In the genomic region with DNA sequence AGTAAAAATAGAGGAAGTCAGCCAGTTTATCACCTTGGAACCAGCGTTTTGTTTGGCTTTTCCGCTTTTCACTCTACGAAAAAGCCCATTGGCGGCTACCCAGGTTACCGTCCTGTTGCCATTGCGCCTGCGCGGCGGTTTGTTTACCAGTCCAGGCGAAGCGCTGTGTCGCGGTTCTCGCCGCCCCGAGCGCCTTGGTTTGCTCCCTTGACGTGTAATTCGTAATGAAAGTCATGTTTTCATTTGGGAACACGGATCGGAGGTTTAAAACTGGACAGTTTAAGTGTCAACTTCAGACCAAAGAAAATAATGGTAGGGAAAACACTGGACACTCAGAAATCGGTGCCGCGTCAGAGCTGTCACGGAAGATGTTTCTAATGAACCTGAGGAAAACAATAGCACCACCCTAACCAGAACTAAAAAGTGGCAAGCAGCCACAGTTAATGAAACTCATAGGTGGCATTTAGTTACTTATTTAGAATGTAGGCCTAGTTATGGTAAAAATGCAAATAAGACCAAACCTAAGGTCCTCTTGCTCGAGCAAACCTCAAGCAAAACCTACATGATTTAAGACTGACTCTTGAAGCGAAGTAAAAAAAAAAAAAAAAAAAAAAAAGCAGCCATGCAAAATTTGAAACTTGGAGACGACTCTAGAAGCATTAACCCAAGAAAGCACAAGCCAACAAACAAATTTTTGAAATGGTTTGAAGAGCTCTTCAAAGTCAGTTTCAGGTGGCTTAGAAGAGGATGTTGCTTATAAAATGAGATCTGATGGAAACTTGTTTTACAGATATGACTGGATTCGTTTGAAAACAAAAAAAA, we compare ENCODE assay signal across 8 cellular contexts. TPM values are rescaled to one million over a fixed set of nuclear protein-coding genes. Genes with fewer than 3 reads are reported as not detected.
DNase-seq lines count a peak whose midpoint lies in the region; ATAC-seq and TF ChIP-seq lines count a peak whose summit lies in the region.

No MANE protein-coding gene starts in this region.

- no peaks in the 10 kb centered on the region for H4K20me1 ChIP-seq in DND-41 (ENCODE audit: insufficient read depth, low read length)

- TF ChIP-seq EP300 in gastroesophageal sphincter (IDR thresholded peaks at IDR 0.05): no peak

- H3K27me3 ChIP-seq in DND-41 (ENCODE audit: insufficient read depth, low read length, poor library complexity) (no peaks in the 10 kb centered on the region), SJCRH30 (no peaks in the 10 kb centered on the region), gastroesophageal sphincter (no peaks in the 10 kb centered on the region), neutrophil (no peaks in the 10 kb centered on the region)

- H3K9me3 ChIP-seq in DND-41 (ENCODE audit: insufficient read depth, low read length, severe bottlenecking): no peaks in the 10 kb centered on the region
- no peaks in the 10 kb centered on the region for H3K9me3 ChIP-seq in SJCRH30 (replicated peaks)
- H3K9me3 ChIP-seq in gastroesophageal sphincter: no peaks in the 10 kb centered on the region
- H3K9me3 ChIP-seq in neutrophil: no peaks in the 10 kb centered on the region

- H2AFZ ChIP-seq in DND-41 (ENCODE audit: low read depth, low read length): peak overlapping the region; percentile 78

- peak in 1 of 2 donors; percentile 68 for TF ChIP-seq POLR2A in gastroesophageal sphincter (IDR thresholded peaks at IDR 0.05)

- no peaks in the 10 kb centered on the region for H3K79me2 ChIP-seq in DND-41 (ENCODE audit: insufficient read depth, low read length)

- H3K4me2 ChIP-seq in DND-41 (ENCODE audit: insufficient read depth, low read length): peak overlapping the region; percentile 64

- H3K4me1 ChIP-seq in DND-41 (ENCODE audit: insufficient read depth, low read length): peaks cover 17% of the 10 kb centered on the region
- no peaks in the 10 kb centered on the region; the same call in 1 of the 2 replicates for H3K4me1 ChIP-seq in SJCRH30
- H3K4me1 ChIP-seq in gastroesophageal sphincter: peaks cover 0 to 4% (median 0%) of the 10 kb centered on the region in 3 donors
- peaks cover 23 to 45% of the 10 kb centered on the region in 2 experiments for H3K4me1 ChIP-seq in neutrophil (ENCODE audit: control insufficient read depth in 1 of 2, insufficient read depth in 1 of 2, low read depth in 1 of 2, low read length in 1 of 2)

- H3K36me3 ChIP-seq in DND-41 (ENCODE audit: insufficient read depth, low read length) (no peaks in the 10 kb centered on the region), SJCRH30 (no peaks in the 10 kb centered on the region), gastroesophageal sphincter (no peaks in the 10 kb centered on the region), neutrophil (no peaks in the 10 kb centered on the region)

- peak overlapping the region; percentile 21 to 59; a peak in 3 of 4 replicates for H3K4me3 ChIP-seq in DND-41 (ENCODE audit: low read depth in 1 of 2, low read length in 2 of 2)
- peak overlapping the region; percentile 67 for H3K4me3 ChIP-seq in SJCRH30
- H3K4me3 ChIP-seq in gastroesophageal sphincter: peak overlapping the region; percentile 57 to 95
- peak overlapping the region; percentile 71 to 88 for H3K4me3 ChIP-seq in neutrophil (ENCODE audit: low read depth in 1 of 2, low read length in 1 of 2)

- DNase-seq in DND-41 (peak; percentile 82), GOT3 (lab: John Stamatoyannopoulos, UW) (peak; percentile 56), LHCN-M2 (ENCODE audit: low read depth) (peak; percentile 82), SJCRH30 (peak; percentile 80 to 89), superior temporal gyrus (ENCODE audit: extremely low spot score) (peak; percentile 97)
- peak; percentile 88 for DNase-seq in activated naive CD4-positive, alpha-beta T cell treated with Interleukin-2 at 50 U/mL for 16 hours

- TF ChIP-seq CTCF in DND-41 (IDR thresholded peaks at IDR 0.05; ENCODE audit: borderline replicate concordance, extremely low read depth, low read length, poor library complexity, severe bottlenecking): no peak
- TF ChIP-seq CTCF in gastroesophageal sphincter (IDR thresholded peaks at IDR 0.05): no peak
- peak; percentile 26 for TF ChIP-seq CTCF in neutrophil (IDR thresholded peaks at IDR 0.05)

- WGBS in gastroesophageal sphincter (ENCODE audit: low coverage in 1 of 2), 2 donors: 5 to 6% methylated on average over 23 to 29 of the region's 29 CpGs

- ATAC-seq in DND-41 (ENCODE audit: insufficient read depth, low read depth) (peak; percentile 95), gastroesophageal sphincter (peak; percentile 89)

- H3K9ac ChIP-seq in DND-41 (ENCODE audit: low read depth, low read length): peak overlapping the region; percentile 47

- peak overlapping the region; percentile 51 for H3K27ac ChIP-seq in DND-41 (ENCODE audit: low read length)
- H3K27ac ChIP-seq in SJCRH30: peak overlapping the region; percentile 91
- H3K27ac ChIP-seq in gastroesophageal sphincter: peak overlapping the region; percentile 84 to 98 (median 88)
- H3K27ac ChIP-seq in neutrophil: peak overlapping the region; percentile 99

RNA-seq across cellular contexts. Expression of a gene that starts 0.8 kb away (rescaled TPM):
- 0.34 and 0.64 TPM in 2 replicates for total RNA-seq in LHCN-M2 (2014; rRNA removed)
- 0.09 TPM for polyA plus RNA-seq in LHCN-M2 (2012)
- 1.1 and 1.3 TPM in 2 replicates for total RNA-seq in SJCRH30 (2014; rRNA removed; shearing (Covaris generic))
- total RNA-seq in gastroesophageal sphincter: under 1 TPM in 2 of 4 donors, not detected in 2; 0.32 to 0.54 TPM

RNA-seq across cellular contexts. Expression of a gene that starts 20.4 kb away (rescaled TPM):
- 21.2 and 27.4 TPM in 2 replicates for total RNA-seq in LHCN-M2 (2014; rRNA removed)
- polyA plus RNA-seq in LHCN-M2 (2012): 9.2 TPM
- total RNA-seq in SJCRH30 (2014; rRNA removed; shearing (Covaris generic)): 37.1 and 37.6 TPM in 2 replicates
- total RNA-seq in gastroesophageal sphincter: 100 to 1,000 TPM in 1 of 4 donors, 10 to 100 TPM in 3; 62.6 to 103 (median 73.0) TPM

Comparison
In these comparisons a context has a peak if more than half of its experiments do, and no peak if none do; other contexts are left out.
1. Peak in every context shown above with its lines: DNase-seq, ATAC-seq, H3K4me3 ChIP-seq and H3K27ac ChIP-seq.